In the genomic region with DNA sequence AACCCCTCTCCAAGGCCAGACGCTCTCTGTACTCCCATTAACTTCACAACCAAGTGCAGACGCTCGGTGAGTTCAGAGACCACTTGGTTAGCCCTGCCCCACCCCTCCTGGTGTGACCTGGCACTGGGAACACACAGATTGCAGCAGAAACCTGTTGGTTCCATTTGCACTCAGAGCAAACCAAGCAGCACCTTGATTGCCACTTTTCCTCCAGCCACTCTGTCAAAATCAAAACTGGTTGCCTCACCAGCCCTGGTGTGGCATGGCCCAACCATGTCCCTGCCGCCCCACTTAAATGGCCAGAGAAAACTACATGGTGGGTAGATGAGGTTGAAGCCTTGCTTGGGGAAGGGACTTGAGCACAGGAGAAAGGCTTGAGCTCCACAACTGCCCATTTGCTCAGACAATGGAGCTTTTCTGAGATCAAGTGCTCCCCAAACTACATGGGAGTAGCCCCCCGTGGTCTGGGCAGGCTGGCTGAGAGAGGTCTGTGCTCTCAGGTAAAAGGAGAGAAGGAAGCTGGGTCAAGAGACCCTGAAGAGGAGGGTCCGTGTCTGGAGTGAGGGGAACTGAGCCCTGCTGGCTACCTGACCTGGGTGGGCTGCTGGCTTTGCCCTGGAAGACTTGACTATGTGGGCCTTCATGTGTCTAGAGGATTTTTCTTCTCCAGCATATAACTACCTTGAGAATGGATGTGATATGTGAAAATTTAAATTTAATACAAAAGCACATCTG, we compare ENCODE assay signal across 14 cellular contexts. TPM values are rescaled to one million over a fixed set of nuclear protein-coding genes. Genes with fewer than 3 reads are reported as not detected.
DNase-seq lines count a peak whose midpoint lies in the region; ATAC-seq and TF ChIP-seq lines count a peak whose summit lies in the region.
"Had no signal": no experiment of that assay in that cellular context is flagged by ENCODE, and none has a peak within 500 bp of the region (broad histone marks: within the 10 kb centered on the region; RNA-seq: fewer than 3 reads in every experiment).

No MANE protein-coding gene starts in this region.

- H3K4me3 ChIP-seq in endodermal cell (ENCODE audit: low read length): no peak overlapping the region
- no peak overlapping the region for H3K4me3 ChIP-seq in stomach smooth muscle (ENCODE audit: low read length in 2 of 2)
- H3K4me3 ChIP-seq: smooth muscle cell had no signal

- no peaks in the 10 kb centered on the region for H3K27me3 Mint-ChIP-seq in activated naive CD4-positive, alpha-beta T cell treated with anti-CD3 and anti-CD28 coated beads, Interleukin-2, amount 10 ng/mL, durations not matched to agents 7 days and 5 days
- no peaks in the 10 kb centered on the region for H3K27me3 Mint-ChIP-seq in activated CD8-positive, alpha-beta T cell treated with anti-CD3 and anti-CD28 coated beads for 36 hours
- H3K27me3 Mint-ChIP-seq in endodermal cell (ENCODE audit: insufficient read depth): no peaks in the 10 kb centered on the region

- H3K27ac Mint-ChIP-seq in activated naive CD4-positive, alpha-beta T cell treated with anti-CD3 and anti-CD28 coated beads, Interleukin-2, amount 10 ng/mL, durations not matched to agents 7 days and 5 days: peak overlapping the region; percentile 56
- H3K27ac Mint-ChIP-seq in activated CD8-positive, alpha-beta T cell treated with anti-CD3 and anti-CD28 coated beads for 36 hours: peak overlapping the region; percentile 62
- H3K27ac Mint-ChIP-seq in endodermal cell: no peak overlapping the region

- no peaks in the 10 kb centered on the region for H3K9me3 Mint-ChIP-seq in activated naive CD4-positive, alpha-beta T cell treated with anti-CD3 and anti-CD28 coated beads, Interleukin-2, amount 10 ng/mL, durations not matched to agents 7 days and 5 days
- H3K9me3 Mint-ChIP-seq in activated CD8-positive, alpha-beta T cell treated with anti-CD3 and anti-CD28 coated beads for 36 hours: no peaks in the 10 kb centered on the region
- H3K9me3 Mint-ChIP-seq in endodermal cell: no peaks in the 10 kb centered on the region

- H3K4me1 ChIP-seq in endodermal cell (ENCODE audit: control insufficient read depth, insufficient read depth, low read length) (peaks cover 2% of the 10 kb centered on the region), stomach smooth muscle (ENCODE audit: control insufficient read depth, insufficient read depth, low read length) (peaks cover 32% of the 10 kb centered on the region)

- H3K36me3 ChIP-seq in endodermal cell (ENCODE audit: control insufficient read depth, insufficient read depth, low read length) (peaks cover 31% of the 10 kb centered on the region), stomach smooth muscle (ENCODE audit: control insufficient read depth in 2 of 2, insufficient read depth in 2 of 2, low read length in 2 of 2) (peaks cover 5 to 23% of the 10 kb centered on the region in 2 donors)

- WGBS in endodermal cell (ENCODE audit: insufficient coverage in 1 of 2, insufficient read length in 1 of 2), 2 experiments: 93 to 100% methylated on average over 2 to 6 of the region's 6 CpGs

- peak; percentile 19 for DNase-seq in activated naive CD4-positive, alpha-beta T cell treated with anti-CD3 and anti-CD28 coated beads, Interleukin-2, amount 10 ng/mL, durations not matched to agents 7 days and 5 days
- DNase-seq in activated naive CD4-positive, alpha-beta T cell treated with anti-CD3 and anti-CD28 coated beads, Interleukin-2, amount 50 U/mL, for 16 hours: no peak
- no peak for DNase-seq in activated CD8-positive, alpha-beta T cell treated with anti-CD3 and anti-CD28 coated beads for 36 hours
- DNase-seq in endodermal cell (peak; percentile 44), HPDE6-E6E7 (ENCODE audit: extremely low spot score) (no peak), NCI-H526 treated with DMSO at 0.1 percent for 48 hours (lab: John Stamatoyannopoulos, UW) (no peak)
- DNase-seq in stimulated activated CD4-positive, alpha-beta T cell treated with anti-CD3 and anti-CD28 coated beads, Interleukin-15, amount 100 ng/mL, for 24 hours: no peak
- DNase-seq: brain microvascular endothelial cell, DMS53, NCI-H1436, NCI-H510A, RPMI8226 had no signal

- no peak for ATAC-seq in activated CD8-positive, alpha-beta T cell treated with anti-CD3 and anti-CD28 coated beads for 36 hours

- CTCF ChIA-PET in activated naive CD4-positive, alpha-beta T cell treated with anti-CD3 and anti-CD28 coated beads, Interleukin-2, amount 10 ng/mL, durations not matched to agents 7 days and 5 days (lab: Charles Lee): interaction anchor here (3.7 kb wide), 1 partner anchor 46 kb away, joined by 12 read pairs; no protein-coding TSS in a partner anchor
- CTCF ChIA-PET in activated CD8-positive, alpha-beta T cell treated with anti-CD3 and anti-CD28 coated beads for 36 hours (lab: Charles Lee): interaction anchor here (1.0 to 3.7 kb wide), 2 partner anchors 8 to 159 kb away, joined by 3 to 17 read pairs; no protein-coding TSS in a partner anchor

- H3K9ac ChIP-seq in endodermal cell (ENCODE audit: extremely low read depth, low read length, poor library complexity, severe bottlenecking): no peak overlapping the region
- no peak overlapping the region for H3K9ac ChIP-seq in stomach smooth muscle (ENCODE audit: low read length in 2 of 2)

- POLR2A ChIA-PET in activated CD8-positive, alpha-beta T cell treated with anti-CD3 and anti-CD28 coated beads for 36 hours (lab: Charles Lee): interaction anchor here (0.6 to 1.6 kb wide), 2 partner anchors 12 to 26 kb away, joined by 4 read pairs; no protein-coding TSS in a partner anchor

- H3K4me3 Mint-ChIP-seq in activated naive CD4-positive, alpha-beta T cell treated with anti-CD3 and anti-CD28 coated beads, Interleukin-2, amount 10 ng/mL, durations not matched to agents 7 days and 5 days: no peak overlapping the region
- H3K4me3 Mint-ChIP-seq in activated CD8-positive, alpha-beta T cell treated with anti-CD3 and anti-CD28 coated beads for 36 hours: no peak overlapping the region
- no peak overlapping the region for H3K4me3 Mint-ChIP-seq in endodermal cell

- H3K27ac ChIP-seq in endodermal cell (ENCODE audit: low read depth, low read length) (no peak overlapping the region), stomach smooth muscle (ENCODE audit: low read length) (peak overlapping the region; percentile 24)
- H3K27ac ChIP-seq: brain microvascular endothelial cell had no signal

- H3K9me3 ChIP-seq in endodermal cell (ENCODE audit: control insufficient read depth, low read length) (no peaks in the 10 kb centered on the region), stomach smooth muscle (ENCODE audit: control insufficient read depth in 2 of 2, low read length in 2 of 2) (no peaks in the 10 kb centered on the region)

- H3K36me3 Mint-ChIP-seq in activated naive CD4-positive, alpha-beta T cell treated with anti-CD3 and anti-CD28 coated beads, Interleukin-2, amount 10 ng/mL, durations not matched to agents 7 days and 5 days: peaks cover 33% of the 10 kb centered on the region
- peaks cover 6% of the 10 kb centered on the region for H3K36me3 Mint-ChIP-seq in activated CD8-positive, alpha-beta T cell treated with anti-CD3 and anti-CD28 coated beads for 36 hours (ENCODE audit: low read depth)
- H3K36me3 Mint-ChIP-seq in endodermal cell (ENCODE audit: low read depth): peaks cover 13% of the 10 kb centered on the region

- H3K27me3 ChIP-seq in endodermal cell (ENCODE audit: control insufficient read depth, insufficient read depth, low read length, poor library complexity, severe bottlenecking) (no peaks in the 10 kb centered on the region), stomach smooth muscle (ENCODE audit: control insufficient read depth in 1 of 2, insufficient read depth in 2 of 2, low read length in 2 of 2) (no peaks in the 10 kb centered on the region)
- H3K27me3 ChIP-seq: brain microvascular endothelial cell had no signal

- TF ChIP-seq CTCF in activated CD8-positive, alpha-beta T cell treated with anti-CD3 and anti-CD28 coated beads for 36 hours (IDR thresholded peaks at IDR 0.05): no peak
- no peak for TF ChIP-seq CTCF in endodermal cell (conservative IDR thresholded peaks at IDR 0.05)

- H3K4me1 Mint-ChIP-seq in activated naive CD4-positive, alpha-beta T cell treated with anti-CD3 and anti-CD28 coated beads, Interleukin-2, amount 10 ng/mL, durations not matched to agents 7 days and 5 days: peaks cover 12% of the 10 kb centered on the region
- H3K4me1 Mint-ChIP-seq in activated CD8-positive, alpha-beta T cell treated with anti-CD3 and anti-CD28 coated beads for 36 hours (ENCODE audit: low read depth): peaks cover 14% of the 10 kb centered on the region
- peaks cover 12% of the 10 kb centered on the region for H3K4me1 Mint-ChIP-seq in endodermal cell

- intact Hi-C loops in activated CD8-positive, alpha-beta T cell treated with anti-CD3 and anti-CD28 coated beads for 36 hours (cut with micrococcal nuclease): no loop called here

RNA-seq across cellular contexts. Expression of gene PLCG1, which starts 43.4 kb away (rescaled TPM):
- 100 to 1,000 TPM; 259 to 260 TPM for total RNA-seq in activated CD8-positive, alpha-beta T cell treated with anti-CD3 and anti-CD28 coated beads for 36 hours
- 100 to 1,000 TPM; 227 to 257 TPM for total RNA-seq in endodermal cell
- polyA plus RNA-seq in endodermal cell (2013, experiment 1 of 2): 283 TPM
- 237 TPM for polyA plus RNA-seq in endodermal cell (2013, experiment 2 of 2)

Comparison
In these comparisons a context has a peak if more than half of its experiments do, and no peak if none do; other contexts are left out.
1. DNase-seq: peak in activated naive CD4-positive, alpha-beta T cell treated with anti-CD3 and anti-CD28 coated beads, Interleukin-2, amount 10 ng/mL, durations not matched to agents 7 days and 5 days (single experiment) and endodermal cell (single experiment); none in activated naive CD4-positive, alpha-beta T cell treated with anti-CD3 and anti-CD28 coated beads, Interleukin-2, amount 50 U/mL, for 16 hours (single experiment), activated CD8-positive, alpha-beta T cell treated with anti-CD3 and anti-CD28 coated beads for 36 hours (single experiment), HPDE6-E6E7 (single experiment), stimulated activated CD4-positive, alpha-beta T cell treated with anti-CD3 and anti-CD28 coated beads, Interleukin-15, amount 100 ng/mL, for 24 hours (single experiment) and NCI-H526 treated with DMSO at 0.1 percent for 48 hours (single experiment).